ENCODE assay signal across 20 cellular contexts in genomic region chr18:79884296-79884962, GRCh38.
"Had no signal": no experiment of that assay in that cellular context is flagged by ENCODE, and none has a peak within 500 bp of the region (broad histone marks: within the 10 kb centered on the region; RNA-seq: fewer than 3 reads in every experiment).

No MANE protein-coding gene starts in this region.

- H3K36me3 ChIP-seq: left lung, neural progenitor cell, pancreas, transverse colon, vagina had no signal

- H3K4me3 Mint-ChIP-seq: activated T-helper 1 cell treated with anti-CD3 and anti-CD28 coated beads, Interleukin-12 subunit alpha, Interleukin-12 subunit beta, Interleukin-2, Interleukin-4 antibody, amounts not matched to agents 30 ng/mL and 10 ng/mL and 1 ng/mL, durations not matched to agents 14 hours and 24 hours and 36 hours; brain; memory B cell; naive thymus-derived CD4-positive, alpha-beta T cell; neural progenitor cell had no signal

- H3K4me1 ChIP-seq: left lung, neural progenitor cell, pancreas, transverse colon, vagina had no signal

- H3K4me1 Mint-ChIP-seq: brain, memory B cell, neural progenitor cell had no signal

- H3K36me3 Mint-ChIP-seq: brain, neural progenitor cell had no signal

- ATAC-seq: left lung; mucosa of descending colon; naive thymus-derived CD4-positive, alpha-beta T cell; pancreas had no signal

- H3K27ac ChIP-seq: left lung, neural progenitor cell, pancreas, transverse colon, vagina had no signal

- H3K27me3 Mint-ChIP-seq: brain; naive thymus-derived CD4-positive, alpha-beta T cell had no signal

- H3K27ac Mint-ChIP-seq: activated T-helper 1 cell treated with anti-CD3 and anti-CD28 coated beads, Interleukin-12 subunit alpha, Interleukin-12 subunit beta, Interleukin-2, Interleukin-4 antibody, amounts not matched to agents 30 ng/mL and 10 ng/mL and 1 ng/mL, durations not matched to agents 14 hours and 24 hours and 36 hours; brain; memory B cell; naive thymus-derived CD4-positive, alpha-beta T cell; neural progenitor cell had no signal

- H3K27me3 ChIP-seq: neural progenitor cell, pancreas, transverse colon, vagina had no signal

- DNase-seq: activated CD4-positive, alpha-beta T cell treated with anti-CD3 and anti-CD28 coated beads, Interleukin-2, amount 50 U/mL, for 1 hour; activated CD4-positive, CD25-positive, alpha-beta regulatory T cell; activated naive CD4-positive, alpha-beta T cell; activated T-cell treated with anti-CD3 and anti-CD28 coated beads for 4 hours; caudate nucleus; erythroblast; foreskin melanocyte; mucosa of descending colon; stimulated activated naive CD4-positive, alpha-beta T cell; substantia nigra; T1000; transverse colon had no signal

- H3K4me3 ChIP-seq: left lung, mucosa of descending colon, neural progenitor cell, pancreas, transverse colon, vagina had no signal

- H3K9me3 ChIP-seq: pancreas had no signal
